In genomic region chr2:80545420-80546192, GRCh38 we compare ENCODE assay signal across 31 cellular contexts.
"Had no signal": no experiment of that assay in that cellular context is flagged by ENCODE, and none has a peak within 500 bp of the region (broad histone marks: within the 10 kb centered on the region; RNA-seq: fewer than 3 reads in every experiment).

No MANE protein-coding gene starts in this region.

- H3K36me3 Mint-ChIP-seq: memory B cell; mesothelial cell of epicardium; naive thymus-derived CD4-positive, alpha-beta T cell; stimulated activated memory B cell treated with anti-CD40 and anti-IgM and Interleukin-4, amounts not matched to agents 10 μg/mL and 1 μg/mL and 100 μg/mL, for 72 hours; type B pancreatic cell had no signal

- DNase-seq: colonic mucosa; effector CD8-positive, alpha-beta T cell; erythroblast; esophagus squamous epithelium; foreskin melanocyte; glutamatergic neuron; heart right ventricle; hypothalamus; kidney; mucosa of descending colon; naive thymus-derived CD4-positive, alpha-beta T cell; nephron progenitor cell; nucleus accumbens; stimulated activated CD4-positive, alpha-beta T cell treated with anti-CD3 and anti-CD28 coated beads, Interleukin-12 subunit alpha, Interleukin-12 subunit beta, amount 100 ng/mL, for 4 hours; stimulated activated CD4-positive, alpha-beta T cell treated with anti-CD3 and anti-CD28 coated beads, Interleukin-1b, Interleukin-23, amount 100 ng/mL, for 48 hours; stimulated activated CD4-positive, alpha-beta T cell treated with anti-CD3 and anti-CD28 coated beads, Interleukin-4, amount 100 ng/mL, for 4 hours; stimulated activated naive CD8-positive, alpha-beta T cell treated with anti-CD3 and anti-CD28 coated beads, Interleukin-15, Interleukin-2, amounts not matched to agents 100 U/mL and 50 U/mL, for 24 hours; substantia nigra; testis; tibial artery had no signal

- ATAC-seq: heart right ventricle; left lobe of liver; mucosa of descending colon; naive thymus-derived CD4-positive, alpha-beta T cell; sciatic nerve; stimulated activated memory B cell treated with anti-CD40 and anti-IgM and Interleukin-4, amounts not matched to agents 10 μg/mL and 1 μg/mL and 100 μg/mL, for 72 hours; stimulated activated naive CD8-positive, alpha-beta T cell treated with anti-CD3 and anti-CD28 coated beads, Interleukin-15, Interleukin-2, amounts not matched to agents 100 U/mL and 50 U/mL, for 24 hours had no signal

- H3K4me3 ChIP-seq: colonic mucosa, esophagus squamous epithelium, heart right ventricle, lung, mucosa of descending colon, prostate gland, right atrium auricular region, smooth muscle cell, testis, tibial artery had no signal

- H3K4me3 Mint-ChIP-seq: dendritic cell treated with granulocyte-macrophage colony-stimulating factor and Interleukin-4, amounts not matched to agents 40 ng/mL and 50 ng/mL, for 4 days; memory B cell; mesothelial cell of epicardium; naive thymus-derived CD4-positive, alpha-beta T cell; nephron progenitor cell; stimulated activated memory B cell treated with anti-CD40 and anti-IgM and Interleukin-4, amounts not matched to agents 10 μg/mL and 1 μg/mL and 100 μg/mL, for 72 hours; type B pancreatic cell had no signal

- H3K27ac ChIP-seq: colonic mucosa, esophagus squamous epithelium, heart right ventricle, prostate gland, right atrium auricular region, testis, tibial artery had no signal

- H3K27me3 Mint-ChIP-seq: dendritic cell treated with granulocyte-macrophage colony-stimulating factor and Interleukin-4, amounts not matched to agents 40 ng/mL and 50 ng/mL, for 4 days; memory B cell; naive thymus-derived CD4-positive, alpha-beta T cell; stimulated activated memory B cell treated with anti-CD40 and anti-IgM and Interleukin-4, amounts not matched to agents 10 μg/mL and 1 μg/mL and 100 μg/mL, for 72 hours; type B pancreatic cell had no signal

- H3K27ac Mint-ChIP-seq: dendritic cell treated with granulocyte-macrophage colony-stimulating factor and Interleukin-4, amounts not matched to agents 40 ng/mL and 50 ng/mL, for 4 days; memory B cell; mesothelial cell of epicardium; naive thymus-derived CD4-positive, alpha-beta T cell; nephron progenitor cell; stimulated activated memory B cell treated with anti-CD40 and anti-IgM and Interleukin-4, amounts not matched to agents 10 μg/mL and 1 μg/mL and 100 μg/mL, for 72 hours; type B pancreatic cell had no signal

- H3K9me3 ChIP-seq: colonic mucosa, esophagus squamous epithelium, heart right ventricle, mucosa of descending colon, prostate gland, right atrium auricular region, testis, tibial artery had no signal

- H3K27me3 ChIP-seq: colonic mucosa, esophagus squamous epithelium, heart right ventricle, right atrium auricular region, testis, tibial artery had no signal

- H3K4me1 ChIP-seq: colonic mucosa, prostate gland, right atrium auricular region, testis, tibial artery had no signal

- H3K4me1 Mint-ChIP-seq: memory B cell; naive thymus-derived CD4-positive, alpha-beta T cell; nephron progenitor cell; stimulated activated memory B cell treated with anti-CD40 and anti-IgM and Interleukin-4, amounts not matched to agents 10 μg/mL and 1 μg/mL and 100 μg/mL, for 72 hours had no signal

- H3K36me3 ChIP-seq: colonic mucosa, esophagus squamous epithelium, heart right ventricle, prostate gland, right atrium auricular region, tibial artery had no signal

- H3K9me3 Mint-ChIP-seq: mesothelial cell of epicardium; nephron progenitor cell; stimulated activated memory B cell treated with anti-CD40 and anti-IgM and Interleukin-4, amounts not matched to agents 10 μg/mL and 1 μg/mL and 100 μg/mL, for 72 hours; type B pancreatic cell had no signal
